9 cellular contexts compared by ENCODE assay signal in genomic region chr1:57422271-57423134, GRCh38. TPM values are rescaled to one million over a fixed set of nuclear protein-coding genes. Genes with fewer than 3 reads are reported as not detected.
DNase-seq lines count a peak whose midpoint lies in the region; ATAC-seq and TF ChIP-seq lines count a peak whose summit lies in the region.
"Had no signal": no experiment of that assay in that cellular context is flagged by ENCODE, and none has a peak within 500 bp of the region (broad histone marks: within the 10 kb centered on the region; RNA-seq: fewer than 3 reads in every experiment).

No MANE protein-coding gene starts in this region.

- H3K4me3 ChIP-seq in adipocyte (ENCODE audit: low read length) (peak overlapping the region; percentile 86), iPS-20b (ENCODE audit: low read length) (peak overlapping the region; percentile 89), stomach smooth muscle (ENCODE audit: low read length in 2 of 2) (peak overlapping the region; percentile 76 to 77), PC-3 (ENCODE audit: low read length) (no peak overlapping the region)

- no peak overlapping the region for H3K27ac ChIP-seq in iPS-20b (ENCODE audit: low read length)
- no peak overlapping the region for H3K27ac ChIP-seq in stomach smooth muscle (ENCODE audit: low read length)
- H3K27ac ChIP-seq in PC-3 (ENCODE audit: low read length) = no peak overlapping the region

- no peaks in the 10 kb centered on the region for H3K27me3 ChIP-seq in adipocyte (replicated peaks; ENCODE audit: control insufficient read depth, insufficient read depth, low read length)
- peaks cover 62% of the 10 kb centered on the region for H3K27me3 ChIP-seq in iPS-20b (ENCODE audit: insufficient read depth, low read length)
- peaks cover 0 to 4% of the 10 kb centered on the region in 2 donors for H3K27me3 ChIP-seq in stomach smooth muscle (ENCODE audit: control insufficient read depth in 1 of 2, insufficient read depth in 2 of 2, low read length in 2 of 2)
- H3K27me3 ChIP-seq in PC-3 (ENCODE audit: low read length) = peaks cover 59% of the 10 kb centered on the region

- TF ChIP-seq CTCF in PC-3 (conservative IDR thresholded peaks at IDR 0.05; ENCODE audit: low read depth, low read length) = no peak

- POLR2A ChIA-PET in PC-3 (lab: Charles Lee; ENCODE audit: unreplicated experiment) = no interaction called here

- intact Hi-C loops in PC-3 (cut with micrococcal nuclease) = no loop called here

- no peaks in the 10 kb centered on the region for H3K9me3 ChIP-seq in adipocyte (ENCODE audit: control insufficient read depth, low read length)
- H3K9me3 ChIP-seq in iPS-20b (ENCODE audit: insufficient read depth, low read depth, low read length) = no peaks in the 10 kb centered on the region
- no peaks in the 10 kb centered on the region for H3K9me3 ChIP-seq in stomach smooth muscle (ENCODE audit: control insufficient read depth in 2 of 2, low read length in 2 of 2)
- no peaks in the 10 kb centered on the region for H3K9me3 ChIP-seq in PC-3 (ENCODE audit: low read length)

- ATAC-seq in PC-3 (no peak), GM18511 (IDR thresholded peaks at IDR 0.05; ENCODE audit: unreplicated experiment) (no peak), GM18870 (IDR thresholded peaks at IDR 0.05; ENCODE audit: unreplicated experiment) (no peak)

- H3K79me2 ChIP-seq in PC-3 (ENCODE audit: low read length) = no peaks in the 10 kb centered on the region

- no peak overlapping the region for H3K4me2 ChIP-seq in PC-3 (ENCODE audit: low read length)

- peak; percentile 26 to 49 for DNase-seq in NCI-H524 (lab: John Stamatoyannopoulos, UW)
- DNase-seq in NCI-H524 treated with DMSO at 0.1 percent for 48 hours (lab: John Stamatoyannopoulos, UW) = no peak
- DNase-seq in adipocyte (ENCODE audit: low read depth) = peak; percentile 40
- DNase-seq in PC-3 = no peak
- DNase-seq: T-helper 9 cell had no signal

- H3F3A ChIP-seq in PC-3 (ENCODE audit: low read length, unreplicated experiment) = no peaks in the 10 kb centered on the region

- no peak overlapping the region for H2AFZ ChIP-seq in PC-3 (ENCODE audit: low read length)

- no peaks in the 10 kb centered on the region for H3K9me2 ChIP-seq in PC-3 (replicated peaks; ENCODE audit: low read length)

- no TSS peak for BruUV-seq in PC-3 (replicated peaks; lab: Mats Ljungman, UMichigan)

- no peaks in the 10 kb centered on the region for H3K4me1 ChIP-seq in adipocyte (ENCODE audit: control insufficient read depth, insufficient read depth, low read length)
- H3K4me1 ChIP-seq in iPS-20b (ENCODE audit: insufficient read depth, low read length) = peaks cover 17% of the 10 kb centered on the region; the same call in 1 of the 2 replicates
- H3K4me1 ChIP-seq in stomach smooth muscle (ENCODE audit: control insufficient read depth, insufficient read depth, low read length) = peaks cover 8% of the 10 kb centered on the region
- no peaks in the 10 kb centered on the region for H3K4me1 ChIP-seq in PC-3 (ENCODE audit: insufficient read depth, low read length)

- H3K9ac ChIP-seq in adipocyte (ENCODE audit: low read length) (peak overlapping the region; percentile 81), iPS-20b (ENCODE audit: low read depth, low read length) (peak overlapping the region; percentile 71; the same call in 1 of the 2 replicates), stomach smooth muscle (ENCODE audit: low read length in 2 of 2) (peak overlapping the region in 1 of 2 donors; percentile 21), PC-3 (ENCODE audit: low read length) (no peak overlapping the region)

- CTCF ChIA-PET in PC-3 (lab: Charles Lee) = no interaction called here

- no peaks in the 10 kb centered on the region for H4K20me1 ChIP-seq in PC-3 (ENCODE audit: low read length)

- H3K36me3 ChIP-seq in adipocyte (ENCODE audit: control insufficient read depth, insufficient read depth, low read length, severe bottlenecking) (no peaks in the 10 kb centered on the region), iPS-20b (ENCODE audit: insufficient read depth, low read depth, low read length) (no peaks in the 10 kb centered on the region), stomach smooth muscle (ENCODE audit: control insufficient read depth in 2 of 2, insufficient read depth in 2 of 2, low read length in 2 of 2) (no peaks in the 10 kb centered on the region), PC-3 (ENCODE audit: low read depth, low read length) (no peaks in the 10 kb centered on the region)

RNA-seq across cellular contexts. Expression of gene DAB1, which starts 1.4 kb away (rescaled TPM):
- not detected in 2 replicates for total RNA-seq in PC-3 (2014; rRNA removed)

Comparison
In these comparisons a context has a peak if more than half of its experiments do, and no peak if none do; other contexts are left out.
1. DNase-seq: peak in NCI-H524 (2 of 2) and adipocyte (single experiment); none in NCI-H524 treated with DMSO at 0.1 percent for 48 hours (single experiment) and PC-3 (single experiment).